In the genomic region with DNA sequence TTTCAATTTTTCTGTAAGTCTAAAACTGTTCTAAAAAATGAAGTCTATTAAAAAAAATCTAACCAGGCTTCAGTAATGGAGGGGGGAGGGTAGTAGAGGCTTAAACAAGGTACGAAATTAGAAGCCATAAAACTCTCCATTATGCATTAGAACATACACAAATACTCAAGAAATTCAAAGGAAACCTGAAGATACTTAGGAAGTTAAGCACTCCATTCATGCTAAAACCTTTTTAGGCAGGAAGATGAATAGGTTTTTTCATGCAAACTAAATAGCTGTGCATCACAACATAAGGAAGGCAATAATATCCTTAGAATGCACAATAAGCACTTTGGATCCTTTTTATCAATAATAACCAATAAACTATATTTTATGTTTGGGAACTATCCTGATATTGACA, we compare ENCODE assay signal across 9 cellular contexts. TPM values are rescaled to one million over a fixed set of nuclear protein-coding genes. Genes with fewer than 3 reads are reported as not detected.
DNase-seq lines count a peak whose midpoint lies in the region; ATAC-seq, FAIRE-seq and TF ChIP-seq lines count a peak whose summit lies in the region.
"Had no signal": no experiment of that assay in that cellular context is flagged by ENCODE, and none has a peak within 500 bp of the region (broad histone marks: within the 10 kb centered on the region; RNA-seq: fewer than 3 reads in every experiment).

No MANE protein-coding gene starts in this region.

- H3K9me3 ChIP-seq in HUES48 (ENCODE audit: control insufficient read depth, insufficient read depth, low read length) (no peaks in the 10 kb centered on the region), GM12878 (replicated peaks; ENCODE audit: control insufficient read depth, insufficient read depth, low read length) (no peaks in the 10 kb centered on the region), mesodermal cell (ENCODE audit: control insufficient read depth, low read length) (no peaks in the 10 kb centered on the region), body of pancreas (no peaks in the 10 kb centered on the region)

- TF ChIP-seq RAD21 in GM12878 (IDR thresholded peaks at IDR 0.05; ENCODE audit: insufficient read depth, low read depth, low read length), result no peak

- BruUV-seq in GM12878 (replicated peaks; lab: Mats Ljungman, UMichigan), result no TSS peak

- DNase-seq in BJ (ENCODE audit: low read depth) (no peak), GM12878 (ENCODE audit: low read depth, low spot score) (no peak), body of pancreas (no peak), NK-92 (lab: John Stamatoyannopoulos, UW; ENCODE audit: unreplicated experiment) (no peak), caudate nucleus (lab: John Stamatoyannopoulos, UW) (no peak)
- no peak for DNase-seq in activated CD8-positive, alpha-beta memory T cell treated with anti-CD3 and anti-CD28 coated beads for 24 hours

- FAIRE-seq in GM12878 (lab: Jason Lieb, UNC), result no peak
- FAIRE-seq: islet of Langerhans had no signal

- peaks cover 54% of the 10 kb centered on the region for H3K79me2 ChIP-seq in GM12878 (ENCODE audit: control insufficient read depth, insufficient read depth, low read length)

- H3K27ac ChIP-seq in HUES48 (ENCODE audit: low read depth, low read length), result no peak overlapping the region
- no peak overlapping the region for H3K27ac ChIP-seq in GM12878 (ENCODE audit: control insufficient read depth, insufficient read depth)
- no peak overlapping the region for H3K27ac ChIP-seq in mesodermal cell (ENCODE audit: low read depth, low read length, severe bottlenecking)
- H3K27ac ChIP-seq in body of pancreas, result peak overlapping the region in 1 of 4 donors; percentile 9
- no peak overlapping the region for H3K27ac ChIP-seq in caudate nucleus (ENCODE audit: low read depth, low read length)

- no peak overlapping the region for H2AFZ ChIP-seq in GM12878 (ENCODE audit: control insufficient read depth, low read depth, low read length)

- no peaks in the 10 kb centered on the region for H4K20me1 ChIP-seq in GM12878 (ENCODE audit: control insufficient read depth, insufficient read depth)

- H3K4me1 ChIP-seq in HUES48 (ENCODE audit: control insufficient read depth, insufficient read depth, low read length) (peaks cover 17% of the 10 kb centered on the region), GM12878 (ENCODE audit: control insufficient read depth, insufficient read depth, low read length) (no peaks in the 10 kb centered on the region; the same call in 1 of the 2 replicates), mesodermal cell (ENCODE audit: control insufficient read depth, insufficient read depth, low read length, poor library complexity, severe bottlenecking) (no peaks in the 10 kb centered on the region), body of pancreas (peaks cover 36% of the 10 kb centered on the region)

- SMC1A ChIA-PET in GM12878 (lab: Charles Lee; ENCODE audit: uncharacterized antibody, unreplicated experiment), result interaction anchor here (0.7 to 1.2 kb wide), 3 partner anchors 21 to 111 kb away, joined by 3 read pairs; no protein-coding TSS in a partner anchor

- peak overlapping the region; percentile 79 for H3K4me2 ChIP-seq in GM12878 (ENCODE audit: control insufficient read depth, insufficient read depth)

- no peak for TF ChIP-seq EP300 in GM12878 (IDR thresholded peaks at IDR 0.05; ENCODE audit: borderline replicate concordance in 1 of 2, control insufficient read depth in 1 of 2, low read depth in 2 of 2, low read length in 2 of 2)

- RAD21 ChIA-PET in GM12878 (lab: Charles Lee; ENCODE audit: unreplicated experiment), result interaction anchor here (0.5 to 1.9 kb wide), 4 partner anchors 21 to 30 kb away, joined by 3 to 6 read pairs (median 5); partner anchors contain the start of gene MRPL48

- H3K36me3 ChIP-seq in BJ (ENCODE audit: control insufficient read depth, insufficient read depth, low read length) (no peaks in the 10 kb centered on the region), HUES48 (ENCODE audit: control insufficient read depth, insufficient read depth, low read length) (no peaks in the 10 kb centered on the region), GM12878 (ENCODE audit: control insufficient read depth in 2 of 2, insufficient read depth in 2 of 2, low read length in 1 of 2) (peaks cover 0 to 2% of the 10 kb centered on the region in 2 experiments; a peak in 2 of 4 replicates), mesodermal cell (ENCODE audit: control insufficient read depth, insufficient read depth, low read length) (peaks cover 22% of the 10 kb centered on the region), body of pancreas (replicated peaks in 1 of 2; ENCODE audit: insufficient read depth in 1 of 2, low read depth in 2 of 2) (no peaks in the 10 kb centered on the region)

- H3K4me3 ChIP-seq in BJ (ENCODE audit: low read depth, low read length) (peak overlapping the region; percentile 92), HUES48 (ENCODE audit: low read depth, low read length) (peak overlapping the region; percentile 87), GM12878 (peak overlapping the region; percentile 98), mesodermal cell (ENCODE audit: extremely low read depth, insufficient read depth, low read length, poor library complexity, severe bottlenecking) (peak overlapping the region; percentile 100), body of pancreas (no peak overlapping the region)

- no peak overlapping the region for H3K9ac ChIP-seq in HUES48 (ENCODE audit: low read depth, low read length)
- no peak overlapping the region for H3K9ac ChIP-seq in GM12878 (ENCODE audit: control insufficient read depth, insufficient read depth, low read length)

- POLR2A ChIA-PET in BJ (lab: Charles Lee), result no interaction called here
- POLR2A ChIA-PET in GM12878 (lab: Charles Lee), result interaction anchor here (1.0 to 1.1 kb wide), 2 partner anchors 21 to 29 kb away, joined by 3 to 4 read pairs; partner anchors contain the start of gene MRPL48

- H3K27me3 ChIP-seq in BJ (ENCODE audit: control insufficient read depth, insufficient read depth, low read length) (no peaks in the 10 kb centered on the region), HUES48 (ENCODE audit: control insufficient read depth, insufficient read depth, low read length) (no peaks in the 10 kb centered on the region), GM12878 (replicated peaks in 1 of 2; ENCODE audit: control insufficient read depth in 2 of 2, insufficient read depth in 2 of 2, low read length in 1 of 2) (no peaks in the 10 kb centered on the region), body of pancreas (no peaks in the 10 kb centered on the region)

- ATAC-seq in GM12878, result no peak
- ATAC-seq in body of pancreas, result no peak

- intact Hi-C loops in GM12878 (cut with micrococcal nuclease; ENCODE audit: unreplicated experiment) (no loop called here), body of pancreas (cut with DNase I) (no loop called here)

- in situ Hi-C loops in GM12878 (cut with MboI), result no loop called here

- 87% methylated on average over 1 of the region's 1 CpG for WGBS in GM12878 (ENCODE audit: insufficient coverage, insufficient replicate concordance, low lambda C conversion rate, missing lambda C conversion rate)
- WGBS in mesodermal cell (ENCODE audit: insufficient coverage in 2 of 2), 2 experiments, result no CpG with 5 or more reads among the region's 1 CpG
- WGBS in body of pancreas, 2 donors, result 31 to 33% methylated on average over 1 of the region's 1 CpG

- TF ChIP-seq CTCF in BJ (IDR thresholded peaks at IDR 0.05; ENCODE audit: insufficient read depth, low read depth, low read length) (no peak), GM12878 (IDR thresholded peaks at IDR 0.05 in 2 of 3, conservative IDR thresholded peaks at IDR 0.05 in 1 of 3; ENCODE audit: control insufficient read depth in 2 of 3, extremely low read depth in 1 of 3, insufficient read depth in 1 of 3, low read depth in 3 of 3, low read length in 3 of 3) (no peak), body of pancreas (IDR thresholded peaks at IDR 0.05) (no peak)

- CTCF ChIA-PET in BJ (lab: Yijun Ruan, JAX), result interaction anchor here (1.0 kb wide), 1 partner anchor 21 kb away, joined by 3 read pairs; no protein-coding TSS in a partner anchor
- CTCF ChIA-PET in GM12878 (lab: Yijun Ruan, JAX), result no interaction called here

- TF ChIP-seq POLR2A in GM12878 (IDR thresholded peaks at IDR 0.05; ENCODE audit: low read depth, low read length) (no peak), body of pancreas (IDR thresholded peaks at IDR 0.05) (no peak)

RNA-seq across cellular contexts. Expression of gene RAB6A, which starts 2.4 kb away (rescaled TPM):
- polyA plus RNA-seq in BJ (2011; rRNA removed), result 73.5 and 105 TPM in 2 replicates
- 50.1 and 51.5 TPM in 2 replicates for polyA minus RNA-seq in BJ (2011; rRNA and poly(A)+ RNA removed)
- total RNA-seq in GM12878 (2013; cell fraction: nucleolus; rRNA removed), result 50.6 and 58.6 TPM in 2 replicates
- 23.9 and 27.7 TPM in 2 replicates for total RNA-seq in GM12878 (2014; rRNA removed)
- total RNA-seq in GM12878 (2014; rRNA removed; fragmentation: Illumina TruSeq; extraction: Trizol), result 27.7 and 27.9 TPM in 2 replicates
- 41.7 and 47.4 TPM in 2 replicates for total RNA-seq in GM12878 (2021)
- 22.3 TPM for polyA plus RNA-seq in GM12878 (2011; ENCODE audit: low read depth)
- 107 and 148 TPM in 2 replicates for polyA plus RNA-seq in GM12878 (2011; rRNA removed)
- polyA plus RNA-seq in GM12878 (2011; cell fraction: cytosol; rRNA removed), result 28.7 and 29.5 TPM in 2 replicates
- 25.9 and 31.9 TPM in 2 replicates for polyA plus RNA-seq in GM12878 (2011; cell fraction: nucleus; rRNA removed)
- polyA plus RNA-seq in GM12878 (2012), result 30.5 and 36.3 TPM in 2 replicates
- polyA plus RNA-seq in GM12878 (2014; fragmentation: Illumina TruSeq; extraction: Trizol), result 40.3 and 53.0 TPM in 2 replicates
- 10 to 100 TPM in 1 of 2 experiments, 1 to 10 TPM in 1; 9.8 to 10.9 TPM for polyA plus RNA-seq in GM12878 (2014; fragmentation: Nextera tagmentation; extraction: Ambion mirVana)
- polyA plus RNA-seq in GM12878 (2014; rRNA removed), result 25.9 and 29.8 TPM in 2 replicates
- 10 to 100 TPM; 48.4 to 50.0 TPM for polyA plus RNA-seq in GM12878 (2016; fragmentation: Nextera tagmentation; extraction: Ambion mirVana)
- 64.9 and 149 TPM in 2 replicates for polyA minus RNA-seq in GM12878 (2011; rRNA and poly(A)+ RNA removed)
- 27.6 and 44.8 TPM in 2 replicates for polyA minus RNA-seq in GM12878 (2011; cell fraction: cytosol; rRNA and poly(A)+ RNA removed)
- polyA minus RNA-seq in GM12878 (2011; cell fraction: nucleus; rRNA and poly(A)+ RNA removed), result 11.8 and 16.6 TPM in 2 replicates
- polyA plus RNA-seq in mesodermal cell (2013, experiment 1 of 2), result 107 TPM
- polyA plus RNA-seq in mesodermal cell (2013, experiment 2 of 2), result 105 TPM
- total RNA-seq in body of pancreas, result 10 to 100 TPM; 54.5 to 92.0 TPM

RNA-seq across cellular contexts. Expression of gene MRPL48, which starts 29.2 kb away (rescaled TPM):
- polyA plus RNA-seq in BJ (2011; rRNA removed) (52.3 and 61.1 TPM in 2 replicates), GM12878 (2011; rRNA removed) (92.4 and 101 TPM in 2 replicates), GM12878 (2014; fragmentation: Illumina TruSeq; extraction: Trizol) (46.7 and 47.1 TPM in 2 replicates), GM12878 (2014; fragmentation: Nextera tagmentation; extraction: Ambion mirVana) (100 to 1,000 TPM; 149 to 159 TPM), GM12878 (2014; rRNA removed) (51.5 and 56.4 TPM in 2 replicates), GM12878 (2016; fragmentation: Nextera tagmentation; extraction: Ambion mirVana) (100 to 1,000 TPM; 110 to 113 TPM)
- polyA minus RNA-seq in BJ (2011; rRNA and poly(A)+ RNA removed), result 5.1 and 7.3 TPM in 2 replicates
- total RNA-seq in GM12878 (2013; cell fraction: nucleolus; rRNA removed), result 22.1 and 22.6 TPM in 2 replicates
- total RNA-seq in GM12878 (2014; rRNA removed) (63.1 and 79.3 TPM in 2 replicates), GM12878 (2014; rRNA removed; fragmentation: Illumina TruSeq; extraction: Trizol) (67.7 and 74.5 TPM in 2 replicates), GM12878 (2021) (42.2 and 50.6 TPM in 2 replicates), body of pancreas (10 to 100 TPM in 1 of 2 donors, 1 to 10 TPM in 1; 9.2 to 17.9 TPM)
- polyA plus RNA-seq in GM12878 (2011; ENCODE audit: low read depth), result 31.7 TPM
- polyA plus RNA-seq in GM12878 (2011; cell fraction: cytosol; rRNA removed), result 42.4 and 51.5 TPM in 2 replicates
- 27.3 and 29.6 TPM in 2 replicates for polyA plus RNA-seq in GM12878 (2011; cell fraction: nucleus; rRNA removed)
- 48.1 and 51.2 TPM in 2 replicates for polyA plus RNA-seq in GM12878 (2012)
- polyA minus RNA-seq in GM12878 (2011; rRNA and poly(A)+ RNA removed), result 27.0 and 29.2 TPM in 2 replicates
- polyA minus RNA-seq in GM12878 (2011; cell fraction: cytosol; rRNA and poly(A)+ RNA removed), result 8.8 and 15.2 TPM in 2 replicates
- 8.3 and 12.7 TPM in 2 replicates for polyA minus RNA-seq in GM12878 (2011; cell fraction: nucleus; rRNA and poly(A)+ RNA removed)
- polyA plus RNA-seq in mesodermal cell (2013, experiment 1 of 2), result 44.7 TPM
- polyA plus RNA-seq in mesodermal cell (2013, experiment 2 of 2), result 46.7 TPM

Comparison
In these comparisons a context has a peak if more than half of its experiments do, and no peak if none do; other contexts are left out.
1. H3K4me3 ChIP-seq: peak in BJ (single experiment), HUES48 (single experiment), GM12878 (single experiment) and mesodermal cell (single experiment); none in body of pancreas (0 of 2).